Comparison of ENCODE assay signal across 8 cellular contexts in the genomic region with DNA sequence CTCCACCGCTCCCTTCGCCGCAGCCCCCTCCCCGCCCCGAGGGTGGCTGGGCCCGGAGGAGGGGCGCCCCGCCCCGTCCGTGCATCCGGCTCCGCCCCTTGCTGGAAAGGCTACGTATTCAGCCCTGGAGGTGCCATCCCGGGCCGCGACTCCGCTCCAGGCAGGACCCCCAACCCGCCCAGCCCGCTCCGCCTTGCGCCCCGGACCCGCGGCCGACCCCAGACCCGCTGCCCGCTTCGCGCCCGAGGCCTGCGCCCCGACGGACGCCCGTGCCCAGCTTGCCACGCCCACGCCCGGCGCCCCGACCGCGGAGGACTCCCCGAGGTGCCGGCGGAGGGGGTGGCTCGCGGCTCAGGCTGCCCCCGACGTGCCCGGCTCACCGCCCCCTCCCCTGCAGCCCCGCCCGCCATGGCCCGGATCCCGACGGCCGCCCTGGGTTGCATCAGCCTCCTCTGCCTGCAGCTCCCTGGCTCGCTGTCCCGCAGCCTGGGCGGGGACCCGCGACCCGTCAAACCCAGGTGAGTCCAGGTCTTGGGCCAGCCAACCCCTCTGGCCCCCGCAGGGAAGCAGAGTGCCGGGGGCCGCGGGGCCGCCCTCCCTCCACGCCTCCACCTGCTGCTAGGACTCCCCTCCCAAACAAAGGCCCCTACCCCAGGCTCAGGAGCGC. TPM values are rescaled to one million over a fixed set of nuclear protein-coding genes. Genes with fewer than 3 reads are reported as not detected.
DNase-seq lines count a peak whose midpoint lies in the region; ATAC-seq and TF ChIP-seq lines count a peak whose summit lies in the region.

A gene with protein sequence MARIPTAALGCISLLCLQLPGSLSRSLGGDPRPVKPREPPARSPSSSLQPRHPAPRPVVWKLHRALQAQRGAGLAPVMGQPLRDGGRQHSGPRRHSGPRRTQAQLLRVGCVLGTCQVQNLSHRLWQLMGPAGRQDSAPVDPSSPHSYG (plus strand): TSS at position 104 of the 667 bp plus-strand sequence. CDS start 305 bp downstream, at position 409.

- CTCF ChIA-PET in activated CD4-positive, alpha-beta T cell treated with anti-CD3 and anti-CD28 coated beads, Interleukin-2, amount 10 ng/mL, durations not matched to agents 7 days and 5 days (lab: Charles Lee): interaction anchor here (0.7 kb wide), 1 partner anchor 205 kb away, joined by 3 read pairs; no protein-coding TSS in a partner anchor

- peaks cover 12% of the 10 kb centered on the region for H3K4me1 Mint-ChIP-seq in activated CD4-positive, alpha-beta T cell treated with anti-CD3 and anti-CD28 coated beads, Interleukin-2, amount 10 ng/mL, durations not matched to agents 7 days and 5 days
- H3K4me1 Mint-ChIP-seq in natural killer cell: peaks cover 0 to 5% of the 10 kb centered on the region in 2 donors

- TF ChIP-seq POLR2A in upper lobe of left lung (IDR thresholded peaks at IDR 0.05): no peak

- peak within 1 kb of the TSS; percentile 25 for H3K4me3 ChIP-seq in HFF-Myc (replicated peaks; ENCODE audit: low read depth, low read length)
- H3K4me3 ChIP-seq in effector memory CD4-positive, alpha-beta T cell (ENCODE audit: insufficient read depth, low read depth, low read length, poor library complexity, severe bottlenecking): peak within 1 kb of the TSS; percentile 57
- peak within 1 kb of the TSS; percentile 23 to 64 (median 60) for H3K4me3 ChIP-seq in upper lobe of left lung

- H3K36me3 ChIP-seq in effector memory CD4-positive, alpha-beta T cell (ENCODE audit: control insufficient read depth, insufficient read depth, low read length): no peaks in the 10 kb centered on the region
- H3K36me3 ChIP-seq in upper lobe of left lung: no peaks in the 10 kb centered on the region

- peak within 1 kb of the TSS; percentile 73 for H3K4me3 Mint-ChIP-seq in activated CD4-positive, alpha-beta T cell treated with anti-CD3 and anti-CD28 coated beads, Interleukin-2, amount 10 ng/mL, durations not matched to agents 7 days and 5 days
- peak within 1 kb of the TSS; percentile 77 for H3K4me3 Mint-ChIP-seq in natural killer cell

- H3K9me3 Mint-ChIP-seq in activated CD4-positive, alpha-beta T cell treated with anti-CD3 and anti-CD28 coated beads, Interleukin-2, amount 10 ng/mL, durations not matched to agents 7 days and 5 days: no peaks in the 10 kb centered on the region
- no peaks in the 10 kb centered on the region for H3K9me3 Mint-ChIP-seq in natural killer cell

- peaks cover 12% of the 10 kb centered on the region for H3K27me3 Mint-ChIP-seq in activated CD4-positive, alpha-beta T cell treated with anti-CD3 and anti-CD28 coated beads, Interleukin-2, amount 10 ng/mL, durations not matched to agents 7 days and 5 days
- H3K27me3 Mint-ChIP-seq in natural killer cell (ENCODE audit: low read depth in 2 of 2): peaks cover 12 to 16% of the 10 kb centered on the region in 2 donors

- no peaks in the 10 kb centered on the region for H3K27me3 ChIP-seq in effector memory CD4-positive, alpha-beta T cell (replicated peaks; ENCODE audit: control insufficient read depth, insufficient read depth, low read length, poor library complexity, severe bottlenecking)
- peaks cover 0 to 22% (median 13%) of the 10 kb centered on the region in 4 donors for H3K27me3 ChIP-seq in upper lobe of left lung

- no peaks in the 10 kb centered on the region for H3K9me3 ChIP-seq in effector memory CD4-positive, alpha-beta T cell (ENCODE audit: control insufficient read depth, low read length)
- H3K9me3 ChIP-seq in upper lobe of left lung: no peaks in the 10 kb centered on the region

- POLR2A ChIA-PET in activated CD4-positive, alpha-beta T cell treated with anti-CD3 and anti-CD28 coated beads, Interleukin-2, amount 10 ng/mL, durations not matched to agents 7 days and 5 days (lab: Charles Lee): no interaction called here

- intact Hi-C loops in natural killer cell (cut with micrococcal nuclease): no loop called here

- peaks cover 15% of the 10 kb centered on the region for H3K4me1 ChIP-seq in effector memory CD4-positive, alpha-beta T cell (ENCODE audit: control insufficient read depth, insufficient read depth, low read length, poor library complexity, severe bottlenecking)
- peaks cover 12 to 17% (median 13%) of the 10 kb centered on the region in 4 donors for H3K4me1 ChIP-seq in upper lobe of left lung

- WGBS in upper lobe of left lung, 2 donors: 3 to 5% methylated on average over 7 to 31 of the region's 70 CpGs

- ATAC-seq in natural killer cell (peak; percentile 80 to 88 (median 87)), upper lobe of left lung (ENCODE audit: low FRiP score in 2 of 2) (peak in 1 of 2 donors; percentile 58), HG02678 (IDR thresholded peaks at IDR 0.05; ENCODE audit: unreplicated experiment) (no peak)

- TF ChIP-seq CTCF in HFF-Myc (IDR thresholded peaks at IDR 0.05; ENCODE audit: low read depth, low read length, missing control alignments) (no peak), natural killer cell (IDR thresholded peaks at IDR 0.05) (no peak), upper lobe of left lung (IDR thresholded peaks at IDR 0.05) (no peak)

- no peaks in the 10 kb centered on the region for H3K36me3 Mint-ChIP-seq in activated CD4-positive, alpha-beta T cell treated with anti-CD3 and anti-CD28 coated beads, Interleukin-2, amount 10 ng/mL, durations not matched to agents 7 days and 5 days (ENCODE audit: low read depth)
- H3K36me3 Mint-ChIP-seq in natural killer cell: no peaks in the 10 kb centered on the region

- no peak within 1 kb of the TSS for H3K27ac ChIP-seq in effector memory CD4-positive, alpha-beta T cell (ENCODE audit: insufficient read depth, low read length, poor library complexity, severe bottlenecking)
- peak within 1 kb of the TSS in 1 of 4 donors; percentile 24 for H3K27ac ChIP-seq in upper lobe of left lung

- H3K27ac Mint-ChIP-seq in activated CD4-positive, alpha-beta T cell treated with anti-CD3 and anti-CD28 coated beads, Interleukin-2, amount 10 ng/mL, durations not matched to agents 7 days and 5 days: peak within 1 kb of the TSS; percentile 62
- H3K27ac Mint-ChIP-seq in natural killer cell: no peak within 1 kb of the TSS

- TF ChIP-seq EP300 in upper lobe of left lung (IDR thresholded peaks at IDR 0.05): no peak

- no peak for DNase-seq in HFF-Myc (ENCODE audit: extremely low read depth, low read depth)
- peak; percentile 71 for DNase-seq in activated CD4-positive, alpha-beta T cell treated with anti-CD3 and anti-CD28 coated beads, Interleukin-2, amount 10 ng/mL, durations not matched to agents 7 days and 5 days
- DNase-seq in effector memory CD4-positive, alpha-beta T cell: peak; percentile 41 to 60 (median 51)
- peak; percentile 62 for DNase-seq in natural killer cell
- DNase-seq in upper lobe of left lung: peak; percentile 49 to 93
- no peak for DNase-seq in cerebellar nuclear complex (lab: John Stamatoyannopoulos, UW)
- no peak for DNase-seq in SIG-M5 (lab: John Stamatoyannopoulos, UW)

RNA-seq across cellular contexts. Expression of the gene that starts here (rescaled TPM):
- total RNA-seq in activated CD4-positive, alpha-beta T cell treated with anti-CD3 and anti-CD28 coated beads, Interleukin-2, amount 10 ng/mL, durations not matched to agents 7 days and 5 days: 1 to 10 TPM; 3.7 to 4.1 TPM
- total RNA-seq in natural killer cell: 1 to 10 TPM in 2 of 3 donors, under 1 TPM in 1; 0.26 to 2.5 (median 1.5) TPM
- total RNA-seq in upper lobe of left lung: 1 to 10 TPM in 4 of 6 donors, under 1 TPM in 2; 0.30 to 3.1 (median 1.6) TPM

Comparison
In these comparisons a context has a peak if more than half of its experiments do, and no peak if none do; other contexts are left out.
1. DNase-seq: peak in activated CD4-positive, alpha-beta T cell treated with anti-CD3 and anti-CD28 coated beads, Interleukin-2, amount 10 ng/mL, durations not matched to agents 7 days and 5 days (single experiment), effector memory CD4-positive, alpha-beta T cell (3 of 3), natural killer cell (single experiment) and upper lobe of left lung (2 of 2); none in HFF-Myc (single experiment), cerebellar nuclear complex (0 of 2) and SIG-M5 (single experiment).
2. Peak in every context shown above with its lines, with median percentiles within 50 percentile points of each other: H3K4me3 ChIP-seq.